ENCODE assay signal across 1 cellular context in the genomic region with DNA sequence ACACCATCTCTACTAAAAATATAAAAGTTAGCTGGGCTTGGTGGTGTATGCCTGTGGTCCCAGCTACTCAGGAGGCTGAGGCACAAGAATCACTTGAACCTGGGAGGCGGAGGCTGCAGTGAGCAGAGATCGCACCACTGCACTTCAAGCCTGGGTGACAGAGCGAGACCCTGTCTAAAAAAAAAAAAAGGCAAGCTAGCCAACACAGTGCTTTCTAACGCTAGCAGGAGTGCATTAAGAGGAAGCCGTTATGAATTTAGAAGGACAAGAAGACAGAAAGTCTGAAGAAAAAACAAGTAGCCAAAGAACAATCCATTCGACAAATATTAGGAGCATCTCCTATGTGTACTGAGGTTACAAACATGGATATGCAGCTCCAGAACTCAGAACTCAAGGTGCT.
TF ChIP-seq lines count a peak whose summit lies in the region.

No MANE protein-coding gene starts in this region.

TF ChIP-seq in GM12878, 131 proteins besides CTCF, POLR2A, EP300 and RAD21:
- TF ChIP-seq, protein P1, sequence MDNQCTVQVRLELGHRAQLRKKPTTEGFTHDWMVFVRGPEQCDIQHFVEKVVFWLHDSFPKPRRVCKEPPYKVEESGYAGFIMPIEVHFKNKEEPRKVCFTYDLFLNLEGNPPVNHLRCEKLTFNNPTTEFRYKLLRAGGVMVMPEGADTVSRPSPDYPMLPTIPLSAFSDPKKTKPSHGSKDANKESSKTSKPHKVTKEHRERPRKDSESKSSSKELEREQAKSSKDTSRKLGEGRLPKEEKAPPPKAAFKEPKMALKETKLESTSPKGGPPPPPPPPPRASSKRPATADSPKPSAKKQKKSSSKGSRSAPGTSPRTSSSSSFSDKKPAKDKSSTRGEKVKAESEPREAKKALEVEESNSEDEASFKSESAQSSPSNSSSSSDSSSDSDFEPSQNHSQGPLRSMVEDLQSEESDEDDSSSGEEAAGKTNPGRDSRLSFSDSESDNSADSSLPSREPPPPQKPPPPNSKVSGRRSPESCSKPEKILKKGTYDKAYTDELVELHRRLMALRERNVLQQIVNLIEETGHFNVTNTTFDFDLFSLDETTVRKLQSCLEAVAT (IDR thresholded peaks at IDR 0.05) = peak; percentile 58
- TF ChIP-seq, protein P2, sequence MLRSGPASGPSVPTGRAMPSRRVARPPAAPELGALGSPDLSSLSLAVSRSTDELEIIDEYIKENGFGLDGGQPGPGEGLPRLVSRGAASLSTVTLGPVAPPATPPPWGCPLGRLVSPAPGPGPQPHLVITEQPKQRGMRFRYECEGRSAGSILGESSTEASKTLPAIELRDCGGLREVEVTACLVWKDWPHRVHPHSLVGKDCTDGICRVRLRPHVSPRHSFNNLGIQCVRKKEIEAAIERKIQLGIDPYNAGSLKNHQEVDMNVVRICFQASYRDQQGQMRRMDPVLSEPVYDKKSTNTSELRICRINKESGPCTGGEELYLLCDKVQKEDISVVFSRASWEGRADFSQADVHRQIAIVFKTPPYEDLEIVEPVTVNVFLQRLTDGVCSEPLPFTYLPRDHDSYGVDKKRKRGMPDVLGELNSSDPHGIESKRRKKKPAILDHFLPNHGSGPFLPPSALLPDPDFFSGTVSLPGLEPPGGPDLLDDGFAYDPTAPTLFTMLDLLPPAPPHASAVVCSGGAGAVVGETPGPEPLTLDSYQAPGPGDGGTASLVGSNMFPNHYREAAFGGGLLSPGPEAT (IDR thresholded peaks at IDR 0.05; ENCODE audit: low read depth) = no peak
- TF ChIP-seq, protein P3, sequence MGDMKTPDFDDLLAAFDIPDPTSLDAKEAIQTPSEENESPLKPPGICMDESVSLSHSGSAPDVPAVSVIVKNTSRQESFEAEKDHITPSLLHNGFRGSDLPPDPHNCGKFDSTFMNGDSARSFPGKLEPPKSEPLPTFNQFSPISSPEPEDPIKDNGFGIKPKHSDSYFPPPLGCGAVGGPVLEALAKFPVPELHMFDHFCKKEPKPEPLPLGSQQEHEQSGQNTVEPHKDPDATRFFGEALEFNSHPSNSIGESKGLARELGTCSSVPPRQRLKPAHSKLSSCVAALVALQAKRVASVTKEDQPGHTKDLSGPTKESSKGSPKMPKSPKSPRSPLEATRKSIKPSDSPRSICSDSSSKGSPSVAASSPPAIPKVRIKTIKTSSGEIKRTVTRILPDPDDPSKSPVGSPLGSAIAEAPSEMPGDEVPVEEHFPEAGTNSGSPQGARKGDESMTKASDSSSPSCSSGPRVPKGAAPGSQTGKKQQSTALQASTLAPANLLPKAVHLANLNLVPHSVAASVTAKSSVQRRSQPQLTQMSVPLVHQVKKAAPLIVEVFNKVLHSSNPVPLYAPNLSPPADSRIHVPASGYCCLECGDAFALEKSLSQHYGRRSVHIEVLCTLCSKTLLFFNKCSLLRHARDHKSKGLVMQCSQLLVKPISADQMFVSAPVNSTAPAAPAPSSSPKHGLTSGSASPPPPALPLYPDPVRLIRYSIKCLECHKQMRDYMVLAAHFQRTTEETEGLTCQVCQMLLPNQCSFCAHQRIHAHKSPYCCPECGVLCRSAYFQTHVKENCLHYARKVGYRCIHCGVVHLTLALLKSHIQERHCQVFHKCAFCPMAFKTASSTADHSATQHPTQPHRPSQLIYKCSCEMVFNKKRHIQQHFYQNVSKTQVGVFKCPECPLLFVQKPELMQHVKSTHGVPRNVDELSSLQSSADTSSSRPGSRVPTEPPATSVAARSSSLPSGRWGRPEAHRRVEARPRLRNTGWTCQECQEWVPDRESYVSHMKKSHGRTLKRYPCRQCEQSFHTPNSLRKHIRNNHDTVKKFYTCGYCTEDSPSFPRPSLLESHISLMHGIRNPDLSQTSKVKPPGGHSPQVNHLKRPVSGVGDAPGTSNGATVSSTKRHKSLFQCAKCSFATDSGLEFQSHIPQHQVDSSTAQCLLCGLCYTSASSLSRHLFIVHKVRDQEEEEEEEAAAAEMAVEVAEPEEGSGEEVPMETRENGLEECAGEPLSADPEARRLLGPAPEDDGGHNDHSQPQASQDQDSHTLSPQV (IDR thresholded peaks at IDR 0.05) = peak; percentile 10; the same call in 1 of the 2 replicates
- TF ChIP-seq ATF7 (IDR thresholded peaks at IDR 0.05; ENCODE audit: low read depth) (peak; percentile 36), NR2C2 (IDR thresholded peaks at IDR 0.05; ENCODE audit: borderline replicate concordance, control insufficient read depth, insufficient read length, low read depth) (no peak), SIN3A (IDR thresholded peaks at IDR 0.05; ENCODE audit: low read depth, low read length) (no peak), NBN (IDR thresholded peaks at IDR 0.05) (peak; percentile 26; the same call in 1 of the 2 replicates), YY1 (IDR thresholded peaks at IDR 0.05; ENCODE audit: low read depth, low read length) (peak; percentile 13; the same call in 1 of the 2 replicates), PAX5 (IDR thresholded peaks at IDR 0.05; ENCODE audit: borderline replicate concordance, low read depth, low read length) (0 out of 2 replicates have a peak, but pooled peaks have one; percentile 24), RFX5 (IDR thresholded peaks at IDR 0.05; ENCODE audit: low read depth, low read length) (no peak), ZNF384 (IDR thresholded peaks at IDR 0.05; ENCODE audit: borderline replicate concordance, low read depth, low read length) (peak; percentile 75), IKZF2 (IDR thresholded peaks at IDR 0.05) (peak; percentile 11 to 39; a peak in 2 of 4 replicates), LARP7 (IDR thresholded peaks at IDR 0.05) (no peak)
- TF ChIP-seq, protein P4, sequence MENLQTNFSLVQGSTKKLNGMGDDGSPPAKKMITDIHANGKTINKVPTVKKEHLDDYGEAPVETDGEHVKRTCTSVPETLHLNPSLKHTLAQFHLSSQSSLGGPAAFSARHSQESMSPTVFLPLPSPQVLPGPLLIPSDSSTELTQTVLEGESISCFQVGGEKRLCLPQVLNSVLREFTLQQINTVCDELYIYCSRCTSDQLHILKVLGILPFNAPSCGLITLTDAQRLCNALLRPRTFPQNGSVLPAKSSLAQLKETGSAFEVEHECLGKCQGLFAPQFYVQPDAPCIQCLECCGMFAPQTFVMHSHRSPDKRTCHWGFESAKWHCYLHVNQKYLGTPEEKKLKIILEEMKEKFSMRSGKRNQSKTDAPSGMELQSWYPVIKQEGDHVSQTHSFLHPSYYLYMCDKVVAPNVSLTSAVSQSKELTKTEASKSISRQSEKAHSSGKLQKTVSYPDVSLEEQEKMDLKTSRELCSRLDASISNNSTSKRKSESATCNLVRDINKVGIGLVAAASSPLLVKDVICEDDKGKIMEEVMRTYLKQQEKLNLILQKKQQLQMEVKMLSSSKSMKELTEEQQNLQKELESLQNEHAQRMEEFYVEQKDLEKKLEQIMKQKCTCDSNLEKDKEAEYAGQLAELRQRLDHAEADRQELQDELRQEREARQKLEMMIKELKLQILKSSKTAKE (IDR thresholded peaks at IDR 0.05; ENCODE audit: low read depth, poor library complexity, severe bottlenecking) = peak; percentile 13
